In genomic region chr1:171913385-171913784, GRCh38 we compare ENCODE assay signal across 9 cellular contexts.
A peak's percentile ranks its signal among the peaks of the same experiment; 100 is the strongest.
DNase-seq lines count a peak whose midpoint lies in the region; ATAC-seq and TF ChIP-seq lines count a peak whose summit lies in the region.
"Had no signal": no experiment of that assay in that cellular context is flagged by ENCODE, and none has a peak within 500 bp of the region (broad histone marks: within the 10 kb centered on the region; RNA-seq: fewer than 3 reads in every experiment).

No MANE protein-coding gene starts in this region.

- H3K4me3 ChIP-seq in adipocyte (ENCODE audit: low read length) (no peak overlapping the region), heart right ventricle (no peak overlapping the region), skeletal muscle satellite cell (ENCODE audit: low read length) (no peak overlapping the region)
- H3K4me3 ChIP-seq: SJSA1 had no signal

- peak in 6 of 8 donors; percentile 58 to 88 (median 77) for ATAC-seq in heart right ventricle
- no peak for ATAC-seq in GM18511 (IDR thresholded peaks at IDR 0.05; ENCODE audit: unreplicated experiment)

- H3K27me3 ChIP-seq in adipocyte (replicated peaks; ENCODE audit: control insufficient read depth, insufficient read depth, low read length) (no peaks in the 10 kb centered on the region), heart right ventricle (no peaks in the 10 kb centered on the region), skeletal muscle satellite cell (ENCODE audit: control insufficient read depth, insufficient read depth, low read length) (no peaks in the 10 kb centered on the region)
- H3K27me3 ChIP-seq: SJSA1 had no signal

- DNase-seq in HT1080 (ENCODE audit: low read depth) (peak; percentile 45), adipocyte (ENCODE audit: low read depth) (peak; percentile 29), heart right ventricle (peak in 1 of 2 donors; percentile 47), MV-4-11 (lab: John Stamatoyannopoulos, UW) (no peak), middle frontal gyrus (ENCODE audit: extremely low spot score, low spot score) (no peak)
- DNase-seq: central memory CD4-positive, alpha-beta T cell had no signal

- whole genome bisulfite sequencing in heart right ventricle, 2 donors = 14 to 21% methylated on average over 2 of the region's 2 CpGs

- peak overlapping the region; percentile 27 for H3K4me2 ChIP-seq in skeletal muscle satellite cell (ENCODE audit: low read length)

- H3K27ac ChIP-seq in heart right ventricle = peak overlapping the region in 3 of 10 donors; percentile 2 to 51 (median 49)
- H3K27ac ChIP-seq: SJSA1 had no signal

- H3K36me3 ChIP-seq in adipocyte (ENCODE audit: control insufficient read depth, insufficient read depth, low read length, severe bottlenecking) (no peaks in the 10 kb centered on the region), heart right ventricle (no peaks in the 10 kb centered on the region), skeletal muscle satellite cell (ENCODE audit: insufficient read depth, low read length) (no peaks in the 10 kb centered on the region)
- H3K36me3 ChIP-seq: SJSA1 had no signal

- H3K9me3 ChIP-seq in adipocyte (ENCODE audit: control insufficient read depth, low read length) = no peaks in the 10 kb centered on the region
- H3K9me3 ChIP-seq in heart right ventricle = no peaks in the 10 kb centered on the region
- no peaks in the 10 kb centered on the region for H3K9me3 ChIP-seq in skeletal muscle satellite cell (replicated peaks; ENCODE audit: low read length)
- H3K9me3 ChIP-seq: SJSA1 had no signal

- H3K9ac ChIP-seq in adipocyte (ENCODE audit: low read length) (no peak overlapping the region), skeletal muscle satellite cell (ENCODE audit: low read depth, low read length) (no peak overlapping the region)

- intact Hi-C loops in heart right ventricle (cut with DNase I) = no loop called here

- no peak for TF ChIP-seq CTCF in heart right ventricle (IDR thresholded peaks at IDR 0.05)

- peaks cover 7% of the 10 kb centered on the region for H3K4me1 ChIP-seq in adipocyte (ENCODE audit: control insufficient read depth, insufficient read depth, low read length)
- peaks cover 0 to 26% (median 19%) of the 10 kb centered on the region in 9 donors for H3K4me1 ChIP-seq in heart right ventricle
- no peaks in the 10 kb centered on the region for H3K4me1 ChIP-seq in skeletal muscle satellite cell (ENCODE audit: control insufficient read depth, insufficient read depth, low read length)

Comparison
In these comparisons a context has a peak if more than half of its experiments do, and no peak if none do; other contexts are left out.
1. DNase-seq: peak in HT1080 (single experiment) and adipocyte (single experiment); none in MV-4-11 (single experiment) and middle frontal gyrus (single experiment).